ENCODE assay signal across 8 cellular contexts in the genomic region with DNA sequence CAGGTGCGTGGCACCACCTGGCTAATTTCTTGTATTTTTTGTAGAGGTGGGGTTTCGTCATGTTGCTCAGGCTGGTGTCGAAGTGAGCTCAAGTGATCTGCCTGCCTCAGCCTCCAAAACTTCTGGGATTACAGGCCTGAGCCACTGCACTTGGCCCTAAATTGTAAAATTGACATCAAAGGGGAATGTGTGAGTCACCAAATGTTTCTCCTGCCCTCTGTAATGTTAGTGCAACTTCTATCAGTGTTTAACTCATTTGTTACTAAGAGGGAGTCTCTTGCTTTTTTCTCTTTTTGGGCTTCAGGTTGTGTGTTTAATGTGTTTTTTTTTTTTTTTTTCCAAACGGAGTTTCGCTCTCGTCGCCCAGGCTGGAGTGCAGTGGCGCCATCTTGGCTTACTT. TPM values are rescaled to one million over a fixed set of nuclear protein-coding genes. Genes with fewer than 3 reads are reported as not detected.
DNase-seq lines count a peak whose midpoint lies in the region; ATAC-seq, FAIRE-seq and TF ChIP-seq lines count a peak whose summit lies in the region.

No MANE protein-coding gene starts in this region.

- dilution Hi-C loops in endothelial cell of umbilical vein (cut with MboI; ENCODE audit: extremely low pct_ligation_motif_present, low sequenced_read_pairs): no loop called here

- FAIRE-seq in RCC 7860 (lab: Jason Lieb, UNC) (peak; percentile 68), endothelial cell of umbilical vein (lab: Jason Lieb, UNC) (peak; percentile 57)

- H3K18ac ChIP-seq in trophoblast cell (ENCODE audit: low read length): no peak overlapping the region

- H3K36me3 ChIP-seq in endothelial cell of umbilical vein (ENCODE audit: control insufficient read depth in 2 of 2, extremely low read depth in 1 of 2, insufficient read depth in 2 of 2, low read length in 2 of 2) (peaks cover 2% of the 10 kb centered on the region in 2 experiments), trophoblast cell (ENCODE audit: control insufficient read depth in 1 of 2, insufficient read depth in 2 of 2, low read length in 2 of 2) (peaks cover 2% of the 10 kb centered on the region in 2 experiments)

- no peak overlapping the region for H2AK5ac ChIP-seq in trophoblast cell (ENCODE audit: low read length)

- no peaks in the 10 kb centered on the region for H4K20me1 ChIP-seq in endothelial cell of umbilical vein (replicated peaks; ENCODE audit: control insufficient read depth, extremely low read depth, insufficient read depth, low read length)

- no peak overlapping the region for H3K14ac ChIP-seq in trophoblast cell (ENCODE audit: low read length)

- H3K9ac ChIP-seq in endothelial cell of umbilical vein (replicated peaks; ENCODE audit: extremely low read depth, insufficient read depth, low read length) (no peak overlapping the region), trophoblast cell (ENCODE audit: low read length) (no peak overlapping the region)

- no peak overlapping the region for H2AFZ ChIP-seq in endothelial cell of umbilical vein (ENCODE audit: low read depth, low read length)
- H2AFZ ChIP-seq in trophoblast cell (ENCODE audit: insufficient read depth, low read length, poor library complexity): no peak overlapping the region

- H3K27ac ChIP-seq in endothelial cell of umbilical vein (ENCODE audit: insufficient read depth, low read depth, low read length) (no peak overlapping the region), trophoblast cell (ENCODE audit: low read depth, low read length) (no peak overlapping the region)

- H3K9me1 ChIP-seq in endothelial cell of umbilical vein (replicated peaks; ENCODE audit: control insufficient read depth, extremely low read depth, insufficient read depth, low read length): no peaks in the 10 kb centered on the region

- H2BK5ac ChIP-seq in trophoblast cell (ENCODE audit: low read depth, low read length, poor library complexity): no peak overlapping the region

- ATAC-seq in GM21737 (IDR thresholded peaks at IDR 0.05; ENCODE audit: unreplicated experiment) (no peak), GM21825 (IDR thresholded peaks at IDR 0.05; ENCODE audit: unreplicated experiment) (no peak)

- no peak overlapping the region for H3K23ac ChIP-seq in trophoblast cell (ENCODE audit: low read length)

- H3K79me2 ChIP-seq in endothelial cell of umbilical vein (ENCODE audit: control insufficient read depth, insufficient read depth, low read length) (peaks cover 33% of the 10 kb centered on the region), trophoblast cell (ENCODE audit: control insufficient read depth, insufficient read depth, low read length, poor library complexity) (peaks cover 8% of the 10 kb centered on the region)

- no peak overlapping the region for H4K8ac ChIP-seq in trophoblast cell (ENCODE audit: low read depth, low read length)

- H4K12ac ChIP-seq in trophoblast cell (ENCODE audit: low read depth, low read length): no peak overlapping the region

- POLR2A ChIA-PET in endothelial cell of umbilical vein (lab: Charles Lee): interaction anchor here (0.7 kb wide), 1 partner anchor 63 kb away, joined by 5 read pairs; no protein-coding TSS in a partner anchor

- H3K9me3 ChIP-seq in endothelial cell of umbilical vein (replicated peaks; ENCODE audit: control insufficient read depth, insufficient read depth, low read length) (no peaks in the 10 kb centered on the region), trophoblast cell (ENCODE audit: insufficient read depth, low read depth, low read length) (no peaks in the 10 kb centered on the region)

- no TSS peak for BruUV-seq in endothelial cell of umbilical vein (replicated peaks; lab: Mats Ljungman, UMichigan)

- CTCF ChIA-PET in endothelial cell of umbilical vein (lab: Charles Lee): interaction anchor here (1.6 to 3.6 kb wide), 2 partner anchors 39 to 149 kb away, joined by 8 to 18 read pairs; no protein-coding TSS in a partner anchor

- H3K27me3 ChIP-seq in endothelial cell of umbilical vein (ENCODE audit: control insufficient read depth in 2 of 2, insufficient read depth in 2 of 2, low read length in 2 of 2) (no peaks in the 10 kb centered on the region), trophoblast cell (ENCODE audit: insufficient read depth, low read length) (no peaks in the 10 kb centered on the region)

- no peak for TF ChIP-seq CTCF in endothelial cell of umbilical vein (IDR thresholded peaks at IDR 0.05; ENCODE audit: extremely low read depth in 1 of 2, insufficient read depth in 1 of 2, low read depth in 1 of 2, low read length in 2 of 2)

- H3K4me1 ChIP-seq in endothelial cell of umbilical vein (ENCODE audit: control insufficient read depth, extremely low read depth, insufficient read depth, low read length): peaks cover 11% of the 10 kb centered on the region
- peaks cover 5 to 6% of the 10 kb centered on the region in 2 experiments for H3K4me1 ChIP-seq in trophoblast cell (ENCODE audit: control insufficient read depth in 1 of 2, insufficient read depth in 2 of 2, low read length in 2 of 2)

- H3K4ac ChIP-seq in trophoblast cell (ENCODE audit: low read depth, low read length): no peak overlapping the region

- no peak overlapping the region for H2BK12ac ChIP-seq in trophoblast cell (ENCODE audit: low read length)

- H3K4me3 ChIP-seq in endothelial cell of umbilical vein (replicated peaks in 1 of 3; ENCODE audit: insufficient read depth in 1 of 3, low read depth in 1 of 3, low read length in 3 of 3): no peak overlapping the region
- no peak overlapping the region for H3K4me3 ChIP-seq in trophoblast cell (ENCODE audit: low read depth, low read length)

- no CpG with 5 or more reads among the region's 8 CpGs for WGBS in trophoblast cell (ENCODE audit: extremely low coverage, insufficient coverage, insufficient read length)

- no peak overlapping the region for H2BK120ac ChIP-seq in trophoblast cell (ENCODE audit: insufficient read depth, low read length, poor library complexity)

- H3K79me1 ChIP-seq in trophoblast cell (ENCODE audit: low read length): peaks cover 10% of the 10 kb centered on the region

- H4K91ac ChIP-seq in trophoblast cell (ENCODE audit: low read depth, low read length): no peak overlapping the region

- intact Hi-C loops in endothelial cell of umbilical vein (cut with micrococcal nuclease): no loop called here

- no peak for TF ChIP-seq POLR2A in endothelial cell of umbilical vein (IDR thresholded peaks at IDR 0.05; ENCODE audit: low read depth, low read length)

- H3K4me2 ChIP-seq in endothelial cell of umbilical vein (ENCODE audit: insufficient read depth, low read length): no peak overlapping the region
- no peak overlapping the region for H3K4me2 ChIP-seq in trophoblast cell (ENCODE audit: low read length)

- DNase-seq in EH (ENCODE audit: low read depth) (peak; percentile 92), RCC 7860 (ENCODE audit: low spot score) (peak; percentile 45), endothelial cell of umbilical vein (ENCODE audit: low read depth, low spot score) (no peak), trophoblast cell (peak; percentile 19 to 56), cerebellar nuclear complex (lab: John Stamatoyannopoulos, UW) (no peak), NCI-H2081 (lab: John Stamatoyannopoulos, UW) (no peak)

RNA-seq across cellular contexts. Expression of a gene that starts 2.3 kb away (rescaled TPM):
- total RNA-seq in endothelial cell of umbilical vein: 30.8 and 32.9 TPM in 2 replicates
- polyA plus RNA-seq in endothelial cell of umbilical vein: 31.0 and 31.3 TPM in 2 replicates
- polyA plus RNA-seq in endothelial cell of umbilical vein (2011; cell fraction: cytosol; rRNA removed): 32.4 and 32.8 TPM in 2 replicates
- 41.2 and 43.9 TPM in 2 replicates for polyA plus RNA-seq in endothelial cell of umbilical vein (2011; cell fraction: nucleus; rRNA removed)
- 32.1 and 32.3 TPM in 2 replicates for polyA plus RNA-seq in endothelial cell of umbilical vein (2012)
- 26.8 and 29.8 TPM in 2 replicates for polyA minus RNA-seq in endothelial cell of umbilical vein
- polyA minus RNA-seq in endothelial cell of umbilical vein (2011; cell fraction: cytosol; rRNA and poly(A)+ RNA removed): 9.6 TPM
- polyA minus RNA-seq in endothelial cell of umbilical vein (2011; cell fraction: nucleus; rRNA and poly(A)+ RNA removed): 12.4 and 13.3 TPM in 2 replicates
- polyA plus RNA-seq in trophoblast cell (2013): 25.8 and 26.0 TPM in 2 replicates

RNA-seq across cellular contexts. Expression of a gene that starts 16.0 kb away (rescaled TPM):
- 33.8 and 39.9 TPM in 2 replicates for total RNA-seq in endothelial cell of umbilical vein
- polyA plus RNA-seq in endothelial cell of umbilical vein: 35.2 and 37.9 TPM in 2 replicates
- 43.4 and 45.5 TPM in 2 replicates for polyA plus RNA-seq in endothelial cell of umbilical vein (2011; cell fraction: cytosol; rRNA removed)
- 12.5 and 13.5 TPM in 2 replicates for polyA plus RNA-seq in endothelial cell of umbilical vein (2011; cell fraction: nucleus; rRNA removed)
- 33.7 and 43.7 TPM in 2 replicates for polyA plus RNA-seq in endothelial cell of umbilical vein (2012)
- 24.5 and 46.8 TPM in 2 replicates for polyA minus RNA-seq in endothelial cell of umbilical vein
- 25.8 TPM for polyA minus RNA-seq in endothelial cell of umbilical vein (2011; cell fraction: cytosol; rRNA and poly(A)+ RNA removed)
- 7.6 and 15.6 TPM in 2 replicates for polyA minus RNA-seq in endothelial cell of umbilical vein (2011; cell fraction: nucleus; rRNA and poly(A)+ RNA removed)
- 38.6 and 40.9 TPM in 2 replicates for polyA plus RNA-seq in trophoblast cell (2013)

RNA-seq across cellular contexts. Expression of a gene that starts 16.0 kb away (rescaled TPM):
- total RNA-seq in endothelial cell of umbilical vein: 110 and 136 TPM in 2 replicates
- polyA plus RNA-seq in endothelial cell of umbilical vein: 34.0 and 43.5 TPM in 2 replicates
- polyA plus RNA-seq in endothelial cell of umbilical vein (2011; cell fraction: cytosol; rRNA removed): 70.0 and 78.4 TPM in 2 replicates
- 54.3 and 66.6 TPM in 2 replicates for polyA plus RNA-seq in endothelial cell of umbilical vein (2011; cell fraction: nucleus; rRNA removed)
- polyA plus RNA-seq in endothelial cell of umbilical vein (2012): 32.7 and 83.2 TPM in 2 replicates
- 42.6 and 49.4 TPM in 2 replicates for polyA minus RNA-seq in endothelial cell of umbilical vein
- 71.7 TPM for polyA minus RNA-seq in endothelial cell of umbilical vein (2011; cell fraction: cytosol; rRNA and poly(A)+ RNA removed)
- 23.9 and 32.7 TPM in 2 replicates for polyA minus RNA-seq in endothelial cell of umbilical vein (2011; cell fraction: nucleus; rRNA and poly(A)+ RNA removed)
- 46.7 and 54.4 TPM in 2 replicates for polyA plus RNA-seq in trophoblast cell (2013)

RNA-seq across cellular contexts. Expression of a gene that starts 36.2 kb away (rescaled TPM):
- total RNA-seq in endothelial cell of umbilical vein: not detected in 2 replicates
- polyA plus RNA-seq in endothelial cell of umbilical vein: not detected in 2 replicates
- not detected in 2 replicates for polyA plus RNA-seq in endothelial cell of umbilical vein (2011; cell fraction: cytosol; rRNA removed)
- not detected in 2 replicates for polyA plus RNA-seq in endothelial cell of umbilical vein (2011; cell fraction: nucleus; rRNA removed)
- not detected in 2 replicates for polyA plus RNA-seq in endothelial cell of umbilical vein (2012)
- polyA minus RNA-seq in endothelial cell of umbilical vein: not detected in 2 replicates
- not detected for polyA minus RNA-seq in endothelial cell of umbilical vein (2011; cell fraction: cytosol; rRNA and poly(A)+ RNA removed)
- not detected in 2 replicates for polyA minus RNA-seq in endothelial cell of umbilical vein (2011; cell fraction: nucleus; rRNA and poly(A)+ RNA removed)
- polyA plus RNA-seq in trophoblast cell (2013): not detected in 2 replicates

RNA-seq across cellular contexts. Expression of a gene that starts 58.2 kb away (rescaled TPM):
- total RNA-seq in endothelial cell of umbilical vein: not detected in 2 replicates
- polyA plus RNA-seq in endothelial cell of umbilical vein: not detected in 2 replicates
- polyA plus RNA-seq in endothelial cell of umbilical vein (2011; cell fraction: cytosol; rRNA removed): not detected in 2 replicates
- polyA plus RNA-seq in endothelial cell of umbilical vein (2011; cell fraction: nucleus; rRNA removed): not detected in 2 replicates
- 0.83 and 0.87 TPM in 2 replicates for polyA plus RNA-seq in endothelial cell of umbilical vein (2012)
- polyA minus RNA-seq in endothelial cell of umbilical vein: not detected in 2 replicates
- polyA minus RNA-seq in endothelial cell of umbilical vein (2011; cell fraction: cytosol; rRNA and poly(A)+ RNA removed): not detected
- polyA minus RNA-seq in endothelial cell of umbilical vein (2011; cell fraction: nucleus; rRNA and poly(A)+ RNA removed): not detected in 2 replicates
- not detected in 2 replicates for polyA plus RNA-seq in trophoblast cell (2013)

Comparison
In these comparisons a context has a peak if more than half of its experiments do, and no peak if none do; other contexts are left out.
1. DNase-seq: peak in EH (single experiment), RCC 7860 (single experiment) and trophoblast cell (2 of 2); none in endothelial cell of umbilical vein (single experiment), cerebellar nuclear complex (0 of 2) and NCI-H2081 (0 of 2).